In genomic region chr5:60092671-60093422, GRCh38 we compare ENCODE assay signal across 18 cellular contexts.
DNase-seq lines count a peak whose midpoint lies in the region; ATAC-seq and TF ChIP-seq lines count a peak whose summit lies in the region.
"Had no signal": no experiment of that assay in that cellular context is flagged by ENCODE, and none has a peak within 500 bp of the region (broad histone marks: within the 10 kb centered on the region; RNA-seq: fewer than 3 reads in every experiment).

No MANE protein-coding gene starts in this region.

- TF ChIP-seq CTCF in epithelial cell of esophagus (IDR thresholded peaks at IDR 0.05; ENCODE audit: insufficient read depth, low read depth, low read length, missing control alignments), result no peak

- DNase-seq in GM04504 (ENCODE audit: low read depth), result peak; percentile 54
- peak; percentile 41 for DNase-seq in RKO (ENCODE audit: low spot score)
- DNase-seq in epithelial cell of esophagus (ENCODE audit: low read depth), result peak; percentile 90
- DNase-seq in non-pigmented ciliary epithelial cell (ENCODE audit: low read depth), result peak; percentile 65
- no peak for DNase-seq in NOMO-1 treated with DMSO at 0.1 percent for 48 hours (lab: John Stamatoyannopoulos, UW; ENCODE audit: unreplicated experiment)
- DNase-seq: activated CD4-positive, alpha-beta T cell treated with anti-CD3 and anti-CD28 coated beads, Interleukin-2, amount 50 U/mL, for 1 hour; activated T-cell treated with anti-CD3 and anti-CD28 coated beads, Interleukin-2, amount 50 U/mL, for 72 hours; anterior cingulate cortex; CD4-positive, CD25-positive, alpha-beta regulatory T cell; GF-D8; NCI-H2029 treated with DMSO at 0.1 percent for 48 hours; NCI-H748 treated with DMSO at 0.1 percent for 48 hours; stimulated activated naive CD4-positive, alpha-beta T cell had no signal

- no peaks in the 10 kb centered on the region for H3K4me1 Mint-ChIP-seq in activated T-helper 17 cell treated with anti-CD3 and anti-CD28 coated beads, Interleukin-2, amount 50 U/mL, for 72 hours
- H3K4me1 Mint-ChIP-seq: CD4-positive, CD25-positive, alpha-beta regulatory T cell; neural crest cell had no signal

- ATAC-seq in activated T-helper 17 cell treated with anti-CD3 and anti-CD28 coated beads, Interleukin-2, amount 50 U/mL, for 72 hours (replicated peaks), result no peak
- ATAC-seq in GM18907 (IDR thresholded peaks at IDR 0.05; ENCODE audit: unreplicated experiment) (no peak), GM18511 (IDR thresholded peaks at IDR 0.05; ENCODE audit: unreplicated experiment) (no peak)
- ATAC-seq: activated T-cell treated with anti-CD3 and anti-CD28 coated beads, Interleukin-2, amount 50 U/mL, for 72 hours; Right ventricle myocardium inferior had no signal

- H3K36me3 Mint-ChIP-seq in activated T-helper 17 cell treated with anti-CD3 and anti-CD28 coated beads, Interleukin-2, amount 50 U/mL, for 72 hours (ENCODE audit: low read depth), result no peaks in the 10 kb centered on the region
- H3K36me3 Mint-ChIP-seq: CD4-positive, CD25-positive, alpha-beta regulatory T cell had no signal

- H3K4me3 Mint-ChIP-seq in activated T-helper 17 cell treated with anti-CD3 and anti-CD28 coated beads, Interleukin-2, amount 50 U/mL, for 72 hours, result no peak overlapping the region
- H3K4me3 Mint-ChIP-seq: activated T-cell treated with anti-CD3 and anti-CD28 coated beads, Interleukin-2, amount 50 U/mL, for 72 hours; CD4-positive, CD25-positive, alpha-beta regulatory T cell; neural crest cell had no signal

- H3K9me3 Mint-ChIP-seq in activated T-helper 17 cell treated with anti-CD3 and anti-CD28 coated beads, Interleukin-2, amount 50 U/mL, for 72 hours, result peaks cover 5% of the 10 kb centered on the region

- H3K27ac Mint-ChIP-seq in activated T-helper 17 cell treated with anti-CD3 and anti-CD28 coated beads, Interleukin-2, amount 50 U/mL, for 72 hours, result no peak overlapping the region
- H3K27ac Mint-ChIP-seq: activated T-cell treated with anti-CD3 and anti-CD28 coated beads, Interleukin-2, amount 50 U/mL, for 72 hours; CD4-positive, CD25-positive, alpha-beta regulatory T cell had no signal

- no peaks in the 10 kb centered on the region for H3K27me3 Mint-ChIP-seq in activated T-helper 17 cell treated with anti-CD3 and anti-CD28 coated beads, Interleukin-2, amount 50 U/mL, for 72 hours
- H3K27me3 Mint-ChIP-seq: CD4-positive, CD25-positive, alpha-beta regulatory T cell had no signal

- no peak overlapping the region for H3K4me3 ChIP-seq in epithelial cell of esophagus (ENCODE audit: low read length)
